ENCODE assay signal across 1 cellular context in the genomic region with DNA sequence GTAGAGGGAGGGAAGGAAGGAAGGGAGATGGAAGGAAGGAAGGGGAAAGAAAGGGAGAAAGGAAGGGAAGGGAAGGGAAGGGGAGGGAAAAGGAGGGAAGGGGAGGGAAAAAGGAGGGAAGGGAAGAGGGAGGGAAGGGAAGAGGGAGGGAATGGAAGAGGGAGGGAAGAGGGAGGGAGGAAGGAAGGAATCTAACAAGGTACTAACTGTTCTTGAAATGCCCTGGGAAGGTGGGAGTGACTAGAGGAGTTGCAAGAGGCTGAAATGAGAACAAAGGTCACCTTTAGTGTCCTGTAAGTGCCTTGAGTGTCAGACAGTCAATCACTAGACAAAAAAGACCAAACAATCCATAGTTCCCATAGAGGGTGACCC.
A peak's percentile ranks its signal among the peaks of the same experiment; 100 is the strongest.
TF ChIP-seq lines count a peak whose summit lies in the region.

No MANE protein-coding gene starts in this region.

TF ChIP-seq in H1, 55 proteins besides CTCF, POLR2A, EP300 and RAD21:
- TF ChIP-seq EGR1 (IDR thresholded peaks at IDR 0.05; ENCODE audit: borderline replicate concordance, low read depth, low read length), result peak; percentile 71; the same call in 1 of the 2 replicates
- TF ChIP-seq TBP (IDR thresholded peaks at IDR 0.05; ENCODE audit: low read depth, low read length), result no peak
- TF ChIP-seq TCF12 (IDR thresholded peaks at IDR 0.05; ENCODE audit: low read depth, low read length), result no peak
- no peak for TF ChIP-seq SIX5 (IDR thresholded peaks at IDR 0.05; ENCODE audit: low read depth, low read length)
- no peak for TF ChIP-seq JUN (IDR thresholded peaks at IDR 0.05; ENCODE audit: low read depth, low read length)
- no peak for TF ChIP-seq ZNF274 (IDR thresholded peaks at IDR 0.05; ENCODE audit: borderline replicate concordance, extremely low read depth, low read length)
- no peak for TF ChIP-seq HDAC6 (IDR thresholded peaks at IDR 0.05; ENCODE audit: low read depth, low read length)
- TF ChIP-seq CHD2 (IDR thresholded peaks at IDR 0.05; ENCODE audit: low read length), result no peak
- no peak for TF ChIP-seq SP1 (IDR thresholded peaks at IDR 0.05; ENCODE audit: low read depth, low read length)
